ENCODE assay signal across 9 cellular contexts in the genomic region with DNA sequence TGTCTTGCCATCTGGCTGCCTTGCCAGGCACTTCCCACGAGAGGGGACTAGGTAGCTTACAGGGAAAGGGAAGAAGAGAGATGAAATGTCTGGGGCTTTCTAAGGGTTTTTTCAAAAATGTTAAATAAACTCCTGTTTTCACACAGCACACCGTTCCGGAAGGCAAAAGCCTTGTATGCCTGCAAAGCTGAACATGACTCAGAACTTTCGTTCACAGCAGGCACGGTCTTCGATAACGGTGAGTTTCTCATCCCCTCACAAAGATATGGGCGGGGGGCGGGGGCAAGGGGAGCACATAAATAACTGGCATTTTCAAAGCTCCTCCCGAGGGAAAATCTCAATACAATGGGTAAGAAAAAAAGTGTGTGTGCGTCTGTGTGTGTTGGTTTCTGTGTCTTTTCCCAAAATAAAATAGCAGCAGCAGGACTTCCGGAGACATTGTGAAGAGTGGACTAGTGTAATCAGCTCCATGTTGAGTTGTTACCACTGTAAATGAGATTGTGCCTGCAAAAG.
DNase-seq lines count a peak whose midpoint lies in the region; ATAC-seq and TF ChIP-seq lines count a peak whose summit lies in the region.
"Had no signal": no experiment of that assay in that cellular context is flagged by ENCODE, and none has a peak within 500 bp of the region (broad histone marks: within the 10 kb centered on the region; RNA-seq: fewer than 3 reads in every experiment).

No MANE protein-coding gene starts in this region.

- ATAC-seq in GM18873 (IDR thresholded peaks at IDR 0.05; ENCODE audit: low FRiP score, unreplicated experiment) (peak; percentile 40), HG02973 (IDR thresholded peaks at IDR 0.05; ENCODE audit: unreplicated experiment) (peak; percentile 62)

- no peak overlapping the region for H3K4me3 ChIP-seq in AG10803 (ENCODE audit: low read length)

- H3K4me3 Mint-ChIP-seq in activated naive CD8-positive, alpha-beta T cell, result no peak overlapping the region

- peaks cover 17% of the 10 kb centered on the region for H3K36me3 Mint-ChIP-seq in activated naive CD8-positive, alpha-beta T cell

- H3K27ac Mint-ChIP-seq in activated naive CD8-positive, alpha-beta T cell, result peak overlapping the region; percentile 42

- peak; percentile 34; the same call in 1 of the 2 replicates for TF ChIP-seq CTCF in AG10803 (conservative IDR thresholded peaks at IDR 0.05; ENCODE audit: low read length)

- no peaks in the 10 kb centered on the region for H3K9me3 Mint-ChIP-seq in activated naive CD8-positive, alpha-beta T cell (ENCODE audit: low read depth)

- peak; percentile 43 for DNase-seq in AG10803 (ENCODE audit: low read depth)
- no peak for DNase-seq in NOMO-1 (lab: John Stamatoyannopoulos, UW; ENCODE audit: unreplicated experiment in 2 of 2)
- no peak for DNase-seq in OCI-M1 (lab: John Stamatoyannopoulos, UW)
- DNase-seq in dedifferentiated amniotic fluid mesenchymal stem cell (ENCODE audit: extremely low spot score), result no peak
- no peak for DNase-seq in glomerular visceral epithelial cell (ENCODE audit: extremely low spot score)
- DNase-seq: GF-D8 had no signal

- H3K4me1 Mint-ChIP-seq in activated naive CD8-positive, alpha-beta T cell (ENCODE audit: low read depth), result peaks cover 2% of the 10 kb centered on the region

- H3K27me3 Mint-ChIP-seq in activated naive CD8-positive, alpha-beta T cell, result no peaks in the 10 kb centered on the region
